ENCODE assay signal across 8 cellular contexts in genomic region chr16:77807-78443, GRCh38. TPM values are rescaled to one million over a fixed set of nuclear protein-coding genes. Genes with fewer than 3 reads are reported as not detected.
DNase-seq lines count a peak whose midpoint lies in the region; ATAC-seq and TF ChIP-seq lines count a peak whose summit lies in the region.

Gene MPG, plus strand, starts transcription at chr16:78225. Its CDS starts 85 bp downstream, at chr16:78310.

- H3K9me3 ChIP-seq in esophagus (ENCODE audit: control insufficient read depth in 2 of 2, insufficient read depth in 1 of 2, low read depth in 1 of 2, low read length in 1 of 2) (no peaks in the 10 kb centered on the region), muscle layer of colon (ENCODE audit: low read length) (no peaks in the 10 kb centered on the region)

- DNase-seq in BJ (ENCODE audit: low read depth), result no peak
- DNase-seq in GM19240 (ENCODE audit: insufficient read length, low spot score), result peak; percentile 98
- DNase-seq in OCI-M2 (lab: John Stamatoyannopoulos, UW; ENCODE audit: unreplicated experiment), result peak; percentile 15
- peak; percentile 83 for DNase-seq in activated T-cell treated with anti-CD3 and anti-CD28 coated beads, Interleukin-2, amount 50 U/mL, for 1 hour
- DNase-seq in stimulated activated CD8-positive, alpha-beta memory T cell treated with anti-CD3 and anti-CD28 coated beads, Interleukin-7, amount 100 ng/mL, for 1 hour (ENCODE audit: low read depth in 2 of 2), result peak; percentile 64 to 70

- CTCF ChIA-PET in BJ (lab: Yijun Ruan, JAX), result interaction anchor here (6.4 to 21.0 kb wide), 2 partner anchors 12 to 14 kb away, joined by 57 to 544 read pairs; no protein-coding TSS in a partner anchor

- peaks cover 21 to 43% of the 10 kb centered on the region in 2 donors for H3K4me1 ChIP-seq in esophagus (ENCODE audit: control insufficient read depth in 2 of 2, insufficient read depth in 2 of 2, low read length in 1 of 2)
- H3K4me1 ChIP-seq in muscle layer of colon (ENCODE audit: insufficient read depth, low read length), result peaks cover 39% of the 10 kb centered on the region

- H3K9ac ChIP-seq in muscle layer of colon (ENCODE audit: low read length), result peak within 1 kb of the TSS; percentile 53

- TF ChIP-seq CTCF in BJ (IDR thresholded peaks at IDR 0.05; ENCODE audit: insufficient read depth, low read depth, low read length), result no peak

- peak within 1 kb of the TSS; percentile 74 for H3K4me3 ChIP-seq in BJ (ENCODE audit: low read depth, low read length)
- peak within 1 kb of the TSS; percentile 76 to 88 for H3K4me3 ChIP-seq in esophagus (ENCODE audit: low read depth in 1 of 2, low read length in 2 of 2)
- H3K4me3 ChIP-seq in muscle layer of colon (ENCODE audit: low read depth in 1 of 2, low read length in 2 of 2), result peak within 1 kb of the TSS; percentile 67 to 85

- H3K27ac ChIP-seq in esophagus (ENCODE audit: low read depth in 2 of 2, low read length in 1 of 2), result peak within 1 kb of the TSS; percentile 87 to 93
- H3K27ac ChIP-seq in muscle layer of colon (ENCODE audit: low read depth, low read length), result peak within 1 kb of the TSS; percentile 90

- H3K27me3 ChIP-seq in BJ (ENCODE audit: control insufficient read depth, insufficient read depth, low read length) (no peaks in the 10 kb centered on the region), esophagus (ENCODE audit: control insufficient read depth in 1 of 2, insufficient read depth in 2 of 2, low read length in 2 of 2) (no peaks in the 10 kb centered on the region), muscle layer of colon (ENCODE audit: control insufficient read depth in 1 of 2, insufficient read depth in 2 of 2, low read length in 2 of 2) (no peaks in the 10 kb centered on the region)

- ATAC-seq in HG03520 (IDR thresholded peaks at IDR 0.05; ENCODE audit: unreplicated experiment), result peak; percentile 52

- POLR2A ChIA-PET in BJ (lab: Charles Lee), result no interaction called here

- 0 to 1% methylated on average over 61 to 83 of the region's 83 CpGs for WGBS in esophagus, 2 donors

- H3K36me3 ChIP-seq in BJ (ENCODE audit: control insufficient read depth, insufficient read depth, low read length), result peaks cover 13% of the 10 kb centered on the region
- H3K36me3 ChIP-seq in esophagus (ENCODE audit: control insufficient read depth in 2 of 2, insufficient read depth in 2 of 2, low read length in 1 of 2), result peaks cover 0 to 16% of the 10 kb centered on the region in 2 donors
- peaks cover 8% of the 10 kb centered on the region for H3K36me3 ChIP-seq in muscle layer of colon (ENCODE audit: insufficient read depth, low read length)

RNA-seq across cellular contexts. Expression of gene MPG, which starts in this region (rescaled TPM):
- polyA plus RNA-seq in BJ (2011; rRNA removed) (73.3 and 117 TPM in 2 replicates), esophagus (10 to 100 TPM; 42.3 to 45.3 TPM)
- 28.2 and 41.2 TPM in 2 replicates for polyA minus RNA-seq in BJ (2011; rRNA and poly(A)+ RNA removed)
